ENCODE assay signal across 16 cellular contexts in genomic region chr5:160477266-160477970, GRCh38. TPM values are rescaled to one million over a fixed set of nuclear protein-coding genes. Genes with fewer than 3 reads are reported as not detected.
DNase-seq lines count a peak whose midpoint lies in the region; ATAC-seq, FAIRE-seq and TF ChIP-seq lines count a peak whose summit lies in the region.
"Had no signal": no experiment of that assay in that cellular context is flagged by ENCODE, and none has a peak within 500 bp of the region (broad histone marks: within the 10 kb centered on the region; RNA-seq: fewer than 3 reads in every experiment).

No MANE protein-coding gene starts in this region.

- H3K9me1 ChIP-seq in endothelial cell of umbilical vein (replicated peaks; ENCODE audit: control insufficient read depth, extremely low read depth, insufficient read depth, low read length), result no peaks in the 10 kb centered on the region

- H3K9me3 Mint-ChIP-seq in activated CD4-positive, alpha-beta T cell treated with anti-CD3 and anti-CD28 coated beads, Interleukin-2, amount 10 ng/mL, durations not matched to agents 7 days and 5 days, result no peaks in the 10 kb centered on the region
- H3K9me3 Mint-ChIP-seq in activated CD8-positive, alpha-beta T cell treated with anti-CD3 and anti-CD28 coated beads for 36 hours, result no peaks in the 10 kb centered on the region

- H2AFZ ChIP-seq in endothelial cell of umbilical vein (ENCODE audit: low read depth, low read length), result peak overlapping the region; percentile 47

- H3K4me3 ChIP-seq in endothelial cell of umbilical vein (replicated peaks in 1 of 3; ENCODE audit: insufficient read depth in 1 of 3, low read depth in 1 of 3, low read length in 3 of 3) (no peak overlapping the region), small intestine (ENCODE audit: low read depth in 1 of 2, low read length in 2 of 2) (no peak overlapping the region), heart right ventricle (no peak overlapping the region)
- H3K4me3 ChIP-seq: HAP-1, tibial nerve had no signal

- H3K79me2 ChIP-seq in endothelial cell of umbilical vein (ENCODE audit: control insufficient read depth, insufficient read depth, low read length), result peaks cover 72% of the 10 kb centered on the region

- peak overlapping the region; percentile 79 for H3K27ac Mint-ChIP-seq in activated CD4-positive, alpha-beta T cell treated with anti-CD3 and anti-CD28 coated beads, Interleukin-2, amount 10 ng/mL, durations not matched to agents 7 days and 5 days
- peak overlapping the region; percentile 59 for H3K27ac Mint-ChIP-seq in activated CD8-positive, alpha-beta T cell treated with anti-CD3 and anti-CD28 coated beads for 36 hours

- H3K36me3 Mint-ChIP-seq in activated CD4-positive, alpha-beta T cell treated with anti-CD3 and anti-CD28 coated beads, Interleukin-2, amount 10 ng/mL, durations not matched to agents 7 days and 5 days (ENCODE audit: low read depth), result peaks cover 40% of the 10 kb centered on the region
- peaks cover 68% of the 10 kb centered on the region for H3K36me3 Mint-ChIP-seq in activated CD8-positive, alpha-beta T cell treated with anti-CD3 and anti-CD28 coated beads for 36 hours (ENCODE audit: low read depth)

- no peak for ATAC-seq in activated CD8-positive, alpha-beta T cell treated with anti-CD3 and anti-CD28 coated beads for 36 hours
- ATAC-seq in heart right ventricle (no peak), esophagus mucosa (no peak)

- H3K9ac ChIP-seq in endothelial cell of umbilical vein (replicated peaks; ENCODE audit: extremely low read depth, insufficient read depth, low read length), result peak overlapping the region; percentile 31

- peak overlapping the region; percentile 43 for H3K27ac ChIP-seq in endothelial cell of umbilical vein (ENCODE audit: insufficient read depth, low read depth, low read length)
- H3K27ac ChIP-seq in small intestine (ENCODE audit: low read depth in 1 of 2, low read length in 1 of 2), result no peak overlapping the region
- H3K27ac ChIP-seq in heart right ventricle, result no peak overlapping the region
- H3K27ac ChIP-seq: tibial nerve had no signal

- DNase-seq in activated CD4-positive, alpha-beta T cell treated with anti-CD3 and anti-CD28 coated beads, Interleukin-2, amount 10 ng/mL, durations not matched to agents 7 days and 5 days, result no peak
- DNase-seq in activated CD4-positive, alpha-beta T cell treated with anti-CD3 and anti-CD28 coated beads for 1 hour, result no peak
- no peak for DNase-seq in activated CD8-positive, alpha-beta T cell treated with anti-CD3 and anti-CD28 coated beads for 36 hours
- DNase-seq in endothelial cell of umbilical vein (ENCODE audit: low read depth, low spot score) (peak; percentile 47), small intestine (peak; percentile 25), heart right ventricle (no peak), LoVo (ENCODE audit: low spot score) (no peak)
- DNase-seq: activated CD4-positive, alpha-beta T cell treated with anti-CD3 and anti-CD28 coated beads for 48 hours; DMS153; hypothalamus; NCI-H146; NCI-H774; SHP77 treated with DMSO at 0.1 percent for 48 hours had no signal

- intact Hi-C loops in activated CD8-positive, alpha-beta T cell treated with anti-CD3 and anti-CD28 coated beads for 36 hours (cut with micrococcal nuclease), result no loop called here
- intact Hi-C loops in endothelial cell of umbilical vein (cut with micrococcal nuclease), result no loop called here
- intact Hi-C loops in heart right ventricle (cut with DNase I), result no loop called here

- H3K4me3 Mint-ChIP-seq in activated CD4-positive, alpha-beta T cell treated with anti-CD3 and anti-CD28 coated beads, Interleukin-2, amount 10 ng/mL, durations not matched to agents 7 days and 5 days, result no peak overlapping the region
- peak overlapping the region; percentile 21 for H3K4me3 Mint-ChIP-seq in activated CD8-positive, alpha-beta T cell treated with anti-CD3 and anti-CD28 coated beads for 36 hours

- peaks cover 46% of the 10 kb centered on the region for H3K4me1 ChIP-seq in endothelial cell of umbilical vein (ENCODE audit: control insufficient read depth, extremely low read depth, insufficient read depth, low read length)
- H3K4me1 ChIP-seq in small intestine (ENCODE audit: control insufficient read depth in 2 of 2, insufficient read depth in 1 of 2, low read depth in 1 of 2, low read length in 1 of 2), result no peaks in the 10 kb centered on the region
- H3K4me1 ChIP-seq in heart right ventricle, result peaks cover 0 to 16% (median 4%) of the 10 kb centered on the region in 9 donors
- H3K4me1 ChIP-seq: HAP-1 had no signal

- H3K27me3 ChIP-seq in endothelial cell of umbilical vein (ENCODE audit: control insufficient read depth in 2 of 2, insufficient read depth in 2 of 2, low read length in 2 of 2), result no peaks in the 10 kb centered on the region
- no peaks in the 10 kb centered on the region for H3K27me3 ChIP-seq in small intestine (ENCODE audit: control insufficient read depth in 2 of 2, insufficient read depth in 2 of 2, low read length in 2 of 2)
- no peaks in the 10 kb centered on the region for H3K27me3 ChIP-seq in heart right ventricle
- H3K27me3 ChIP-seq: tibial nerve had no signal

- H3K9me3 ChIP-seq in endothelial cell of umbilical vein (replicated peaks; ENCODE audit: control insufficient read depth, insufficient read depth, low read length), result no peaks in the 10 kb centered on the region
- H3K9me3 ChIP-seq in small intestine (ENCODE audit: control insufficient read depth, low read depth), result no peaks in the 10 kb centered on the region
- no peaks in the 10 kb centered on the region for H3K9me3 ChIP-seq in heart right ventricle
- H3K9me3 ChIP-seq: HAP-1, tibial nerve had no signal

- dilution Hi-C loops in endothelial cell of umbilical vein (cut with MboI; ENCODE audit: extremely low pct_ligation_motif_present, low sequenced_read_pairs), result no loop called here

- WGBS in small intestine, 3 donors, result 72 to 78% (median 74%) methylated on average over 6 of the region's 6 CpGs
- WGBS in heart right ventricle, 2 donors, result 65 to 67% methylated on average over 6 of the region's 6 CpGs

- POLR2A ChIA-PET in activated CD4-positive, alpha-beta T cell treated with anti-CD3 and anti-CD28 coated beads, Interleukin-2, amount 10 ng/mL, durations not matched to agents 7 days and 5 days (lab: Charles Lee), result no interaction called here
- POLR2A ChIA-PET in activated CD8-positive, alpha-beta T cell treated with anti-CD3 and anti-CD28 coated beads for 36 hours (lab: Charles Lee), result interaction anchor here (0.9 to 1.1 kb wide), 2 partner anchors 11 to 39 kb away, joined by 3 read pairs; no protein-coding TSS in a partner anchor
- POLR2A ChIA-PET in endothelial cell of umbilical vein (lab: Charles Lee), result no interaction called here

- FAIRE-seq in endothelial cell of umbilical vein (lab: Jason Lieb, UNC) (peak; percentile 50), small intestine (lab: Jason Lieb, UNC) (no peak)

- H3K4me2 ChIP-seq in endothelial cell of umbilical vein (ENCODE audit: insufficient read depth, low read length), result peak overlapping the region; percentile 71

- TF ChIP-seq POLR2A in endothelial cell of umbilical vein (IDR thresholded peaks at IDR 0.05; ENCODE audit: low read depth, low read length), result no peak

- CTCF ChIA-PET in activated CD4-positive, alpha-beta T cell treated with anti-CD3 and anti-CD28 coated beads, Interleukin-2, amount 10 ng/mL, durations not matched to agents 7 days and 5 days (lab: Charles Lee), result interaction anchor here (0.6 to 3.2 kb wide), 5 partner anchors 9 to 38 kb away, joined by 3 to 18 read pairs (median 3); no protein-coding TSS in a partner anchor
- CTCF ChIA-PET in activated CD8-positive, alpha-beta T cell treated with anti-CD3 and anti-CD28 coated beads for 36 hours (lab: Charles Lee), result interaction anchor here (1.2 to 2.4 kb wide), 2 partner anchors 32 to 38 kb away, joined by 3 to 15 read pairs; no protein-coding TSS in a partner anchor
- CTCF ChIA-PET in endothelial cell of umbilical vein (lab: Charles Lee), result interaction anchor here (1.2 to 7.9 kb wide), 3 partner anchors 10 to 38 kb away, joined by 3 to 46 read pairs (median 6); no protein-coding TSS in a partner anchor

- H3K4me1 Mint-ChIP-seq in activated CD4-positive, alpha-beta T cell treated with anti-CD3 and anti-CD28 coated beads, Interleukin-2, amount 10 ng/mL, durations not matched to agents 7 days and 5 days, result peaks cover 65% of the 10 kb centered on the region
- H3K4me1 Mint-ChIP-seq in activated CD8-positive, alpha-beta T cell treated with anti-CD3 and anti-CD28 coated beads for 36 hours (ENCODE audit: low read depth), result peaks cover 54% of the 10 kb centered on the region

- no TSS peak for BruUV-seq in endothelial cell of umbilical vein (replicated peaks; lab: Mats Ljungman, UMichigan)

- H3K36me3 ChIP-seq in endothelial cell of umbilical vein (ENCODE audit: control insufficient read depth in 2 of 2, extremely low read depth in 1 of 2, insufficient read depth in 2 of 2, low read length in 2 of 2) (no peaks in the 10 kb centered on the region), small intestine (ENCODE audit: control insufficient read depth in 2 of 2, insufficient read depth in 2 of 2, low read length in 2 of 2) (no peaks in the 10 kb centered on the region), heart right ventricle (no peaks in the 10 kb centered on the region)
- H3K36me3 ChIP-seq: HAP-1, tibial nerve had no signal

- no peaks in the 10 kb centered on the region for H3K27me3 Mint-ChIP-seq in activated CD4-positive, alpha-beta T cell treated with anti-CD3 and anti-CD28 coated beads, Interleukin-2, amount 10 ng/mL, durations not matched to agents 7 days and 5 days
- no peaks in the 10 kb centered on the region for H3K27me3 Mint-ChIP-seq in activated CD8-positive, alpha-beta T cell treated with anti-CD3 and anti-CD28 coated beads for 36 hours

- no peaks in the 10 kb centered on the region for H4K20me1 ChIP-seq in endothelial cell of umbilical vein (replicated peaks; ENCODE audit: control insufficient read depth, extremely low read depth, insufficient read depth, low read length)

- no peak for TF ChIP-seq CTCF in activated CD8-positive, alpha-beta T cell treated with anti-CD3 and anti-CD28 coated beads for 36 hours (IDR thresholded peaks at IDR 0.05)
- no peak for TF ChIP-seq CTCF in endothelial cell of umbilical vein (IDR thresholded peaks at IDR 0.05; ENCODE audit: extremely low read depth in 1 of 2, insufficient read depth in 1 of 2, low read depth in 1 of 2, low read length in 2 of 2)
- TF ChIP-seq CTCF in heart right ventricle (IDR thresholded peaks at IDR 0.05), result no peak

RNA-seq across cellular contexts. Expression of gene PTTG1, which starts 55.8 kb away (rescaled TPM):
- 100 to 1,000 TPM; 160 to 189 TPM for total RNA-seq in activated CD4-positive, alpha-beta T cell treated with anti-CD3 and anti-CD28 coated beads, Interleukin-2, amount 10 ng/mL, durations not matched to agents 7 days and 5 days
- 100 to 1,000 TPM; 132 to 139 TPM for total RNA-seq in activated CD8-positive, alpha-beta T cell treated with anti-CD3 and anti-CD28 coated beads for 36 hours
- total RNA-seq in endothelial cell of umbilical vein (139 and 140 TPM in 2 replicates), heart right ventricle (10 to 100 TPM in 1 of 10 donors, 1 to 10 TPM in 4, under 1 TPM in 4, not detected in 1; 0.32 to 17.5 (median 1.4) TPM), esophagus mucosa (74.7 TPM)
- polyA plus RNA-seq in endothelial cell of umbilical vein (157 and 173 TPM in 2 replicates), small intestine (10 to 100 TPM in 2 of 3 donors, 1 to 10 TPM in 1; 8.4 to 98.9 (median 12.1) TPM), heart right ventricle (1 to 10 TPM; 2.6 to 8.7 TPM)
- 355 and 421 TPM in 2 replicates for polyA plus RNA-seq in endothelial cell of umbilical vein (2011; cell fraction: cytosol; rRNA removed)
- 182 and 233 TPM in 2 replicates for polyA plus RNA-seq in endothelial cell of umbilical vein (2011; cell fraction: nucleus; rRNA removed)
- 83.1 and 154 TPM in 2 replicates for polyA plus RNA-seq in endothelial cell of umbilical vein (2012)
- polyA minus RNA-seq in endothelial cell of umbilical vein, result 43.8 and 47.2 TPM in 2 replicates
- 57.7 TPM for polyA minus RNA-seq in endothelial cell of umbilical vein (2011; cell fraction: cytosol; rRNA and poly(A)+ RNA removed)
- polyA minus RNA-seq in endothelial cell of umbilical vein (2011; cell fraction: nucleus; rRNA and poly(A)+ RNA removed), result 18.0 and 28.6 TPM in 2 replicates

RNA-seq across cellular contexts. Expression of gene SLU7, which starts 58.5 kb away (rescaled TPM):
- total RNA-seq in activated CD4-positive, alpha-beta T cell treated with anti-CD3 and anti-CD28 coated beads, Interleukin-2, amount 10 ng/mL, durations not matched to agents 7 days and 5 days, result 10 to 100 TPM; 63.5 to 64.6 TPM
- total RNA-seq in activated CD8-positive, alpha-beta T cell treated with anti-CD3 and anti-CD28 coated beads for 36 hours, result 10 to 100 TPM; 38.4 to 40.9 TPM
- total RNA-seq in endothelial cell of umbilical vein, result 42.7 and 48.2 TPM in 2 replicates
- polyA plus RNA-seq in endothelial cell of umbilical vein, result 4.5 and 10.2 TPM in 2 replicates
- 20.5 and 21.8 TPM in 2 replicates for polyA plus RNA-seq in endothelial cell of umbilical vein (2011; cell fraction: cytosol; rRNA removed)
- 33.6 and 48.5 TPM in 2 replicates for polyA plus RNA-seq in endothelial cell of umbilical vein (2011; cell fraction: nucleus; rRNA removed)
- 37.9 and 55.8 TPM in 2 replicates for polyA plus RNA-seq in endothelial cell of umbilical vein (2012)
- 11.6 and 12.1 TPM in 2 replicates for polyA minus RNA-seq in endothelial cell of umbilical vein
- 7.9 TPM for polyA minus RNA-seq in endothelial cell of umbilical vein (2011; cell fraction: cytosol; rRNA and poly(A)+ RNA removed)
- polyA minus RNA-seq in endothelial cell of umbilical vein (2011; cell fraction: nucleus; rRNA and poly(A)+ RNA removed), result 19.0 and 22.5 TPM in 2 replicates
- polyA plus RNA-seq in small intestine, result 10 to 100 TPM; 19.9 to 44.0 (median 32.9) TPM
- 10 to 100 TPM; 32.7 to 62.4 (median 44.3) TPM for total RNA-seq in heart right ventricle
- 10 to 100 TPM; 19.2 to 38.4 TPM for polyA plus RNA-seq in heart right ventricle
- total RNA-seq in esophagus mucosa, result 23.8 TPM

Comparison
In these comparisons a context has a peak if more than half of its experiments do, and no peak if none do; other contexts are left out.
1. DNase-seq: peak in endothelial cell of umbilical vein (single experiment) and small intestine (single experiment); none in activated CD4-positive, alpha-beta T cell treated with anti-CD3 and anti-CD28 coated beads, Interleukin-2, amount 10 ng/mL, durations not matched to agents 7 days and 5 days (single experiment), activated CD4-positive, alpha-beta T cell treated with anti-CD3 and anti-CD28 coated beads for 1 hour (single experiment), activated CD8-positive, alpha-beta T cell treated with anti-CD3 and anti-CD28 coated beads for 36 hours (single experiment), heart right ventricle (0 of 2) and LoVo (single experiment).